12 cellular contexts compared by ENCODE assay signal in the genomic region with DNA sequence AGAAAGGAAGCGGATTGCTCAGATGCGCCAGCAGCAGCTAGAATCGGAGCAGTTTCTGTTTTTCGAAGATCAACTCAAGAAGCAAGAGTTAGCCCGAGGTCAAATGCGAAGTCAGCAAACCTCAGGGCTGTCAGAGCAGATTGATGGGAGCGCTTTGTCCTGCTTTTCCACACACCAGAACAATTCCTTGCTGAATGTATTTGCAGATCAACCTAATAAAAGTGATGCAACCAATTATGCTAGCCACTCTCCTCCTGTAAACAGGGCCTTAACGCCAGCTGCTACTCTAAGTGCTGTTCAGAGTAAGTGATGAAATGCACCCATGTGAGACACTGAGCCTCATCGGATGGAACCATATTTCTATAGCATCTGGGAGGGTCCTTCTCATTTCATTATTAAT. TPM values are rescaled to one million over a fixed set of nuclear protein-coding genes. Genes with fewer than 3 reads are reported as not detected.
DNase-seq lines count a peak whose midpoint lies in the region; ATAC-seq and TF ChIP-seq lines count a peak whose summit lies in the region.
"Had no signal": no experiment of that assay in that cellular context is flagged by ENCODE, and none has a peak within 500 bp of the region (broad histone marks: within the 10 kb centered on the region; RNA-seq: fewer than 3 reads in every experiment).

No MANE protein-coding gene starts in this region.

- H3K4me3 Mint-ChIP-seq in glutamatergic neuron (ENCODE audit: unreplicated experiment), result no peak overlapping the region
- no peak overlapping the region for H3K4me3 Mint-ChIP-seq in activated naive CD4-positive, alpha-beta T cell treated with anti-CD3 and anti-CD28 coated beads for 36 hours
- H3K4me3 Mint-ChIP-seq in CD8-positive, alpha-beta T cell, result no peak overlapping the region
- H3K4me3 Mint-ChIP-seq: CD4-positive, alpha-beta memory T cell; neural progenitor cell had no signal

- in situ Hi-C loops in gastrocnemius medialis (cut with MboI; ENCODE audit: low sequenced_read_pairs in 4 of 4), result no loop called here

- intact Hi-C loops in gastrocnemius medialis (cut with DNase I; ENCODE audit: low total_unique reads), result loop anchor here (2.0 kb wide), 1 partner anchor 16 kb away; no protein-coding TSS in a partner anchor
- intact Hi-C loops in activated naive CD4-positive, alpha-beta T cell treated with anti-CD3 and anti-CD28 coated beads for 36 hours (cut with micrococcal nuclease), result no loop called here
- intact Hi-C loops in lower leg skin (cut with DNase I; ENCODE audit: low total_unique reads), result no loop called here
- intact Hi-C loops in CD8-positive, alpha-beta T cell (cut with DNase I, micrococcal nuclease), result no loop called here

- H3K9me3 ChIP-seq in HEK293 (ENCODE audit: control insufficient read depth, insufficient read depth, low read depth, low read length) (no peaks in the 10 kb centered on the region), gastrocnemius medialis (no peaks in the 10 kb centered on the region)
- H3K9me3 ChIP-seq in CD8-positive, alpha-beta T cell (ENCODE audit: low read length), result no peaks in the 10 kb centered on the region

- 71 to 82% methylated on average over 9 of the region's 9 CpGs for WGBS in lower leg skin, 2 donors

- peak overlapping the region; percentile 86 for H3K27ac Mint-ChIP-seq in glutamatergic neuron (ENCODE audit: unreplicated experiment)
- H3K27ac Mint-ChIP-seq in activated naive CD4-positive, alpha-beta T cell treated with anti-CD3 and anti-CD28 coated beads for 36 hours, result no peak overlapping the region
- H3K27ac Mint-ChIP-seq in CD8-positive, alpha-beta T cell, result no peak overlapping the region
- H3K27ac Mint-ChIP-seq: neural progenitor cell had no signal

- no peak for TF ChIP-seq POLR2A in gastrocnemius medialis (IDR thresholded peaks at IDR 0.05)
- no peak for TF ChIP-seq POLR2A in lower leg skin (IDR thresholded peaks at IDR 0.05)

- H3K4me1 Mint-ChIP-seq in glutamatergic neuron (ENCODE audit: low read depth, unreplicated experiment), result peaks cover 14% of the 10 kb centered on the region
- H3K4me1 Mint-ChIP-seq in activated naive CD4-positive, alpha-beta T cell treated with anti-CD3 and anti-CD28 coated beads for 36 hours (ENCODE audit: low read depth), result peaks cover 20% of the 10 kb centered on the region
- H3K4me1 Mint-ChIP-seq in CD8-positive, alpha-beta T cell (ENCODE audit: low read depth), result peaks cover 1% of the 10 kb centered on the region

- H3K4me3 ChIP-seq in HEK293 (ENCODE audit: low read depth, low read length) (no peak overlapping the region), gastrocnemius medialis (no peak overlapping the region), lower leg skin (ENCODE audit: low read depth, poor library complexity, severe bottlenecking) (no peak overlapping the region)
- no peak overlapping the region for H3K4me3 ChIP-seq in CD8-positive, alpha-beta T cell (ENCODE audit: low read depth, low read length)
- H3K4me3 ChIP-seq: neural progenitor cell had no signal

- H3K36me3 ChIP-seq in HEK293 (ENCODE audit: control insufficient read depth in 2 of 2, insufficient read depth in 1 of 2, low read length in 2 of 2) (no peaks in the 10 kb centered on the region; a peak in 1 of 3 replicates), gastrocnemius medialis (no peaks in the 10 kb centered on the region)
- H3K36me3 ChIP-seq in CD8-positive, alpha-beta T cell (ENCODE audit: insufficient read depth, low read length), result peaks cover 9% of the 10 kb centered on the region
- H3K36me3 ChIP-seq: neural progenitor cell had no signal

- H3K4me1 ChIP-seq in HEK293 (ENCODE audit: control insufficient read depth, insufficient read depth, low read length) (no peaks in the 10 kb centered on the region), gastrocnemius medialis (no peaks in the 10 kb centered on the region)
- H3K4me1 ChIP-seq in CD8-positive, alpha-beta T cell (ENCODE audit: insufficient read depth, low read length), result no peaks in the 10 kb centered on the region
- H3K4me1 ChIP-seq: neural progenitor cell had no signal

- CTCF ChIA-PET in HEK293 (lab: Yijun Ruan, JAX), result interaction anchor here (0.6 to 0.7 kb wide), 2 partner anchors 19 to 222 kb away, joined by 3 to 8 read pairs; no protein-coding TSS in a partner anchor
- CTCF ChIA-PET in activated naive CD4-positive, alpha-beta T cell treated with anti-CD3 and anti-CD28 coated beads for 36 hours (lab: Charles Lee), result no interaction called here
- CTCF ChIA-PET in CD8-positive, alpha-beta T cell (lab: Charles Lee), result interaction anchor here (4.1 kb wide), 1 partner anchor 78 kb away, joined by 16 read pairs; no protein-coding TSS in a partner anchor
- CTCF ChIA-PET in GM10248 (lab: Yijun Ruan, JAX), result interaction anchor here (4.7 kb wide), 1 partner anchor 20 kb away, joined by 31 read pairs; no protein-coding TSS in a partner anchor

- H3K27ac ChIP-seq in HEK293 (ENCODE audit: extremely low read depth, low read depth, low read length) (no peak overlapping the region), gastrocnemius medialis (peak overlapping the region; percentile 32 to 50 (median 47))
- no peak overlapping the region for H3K27ac ChIP-seq in CD8-positive, alpha-beta T cell (ENCODE audit: low read depth, low read length)
- H3K27ac ChIP-seq: neural progenitor cell had no signal

- H3K27me3 Mint-ChIP-seq in glutamatergic neuron (ENCODE audit: unreplicated experiment), result no peaks in the 10 kb centered on the region
- no peaks in the 10 kb centered on the region for H3K27me3 Mint-ChIP-seq in activated naive CD4-positive, alpha-beta T cell treated with anti-CD3 and anti-CD28 coated beads for 36 hours (ENCODE audit: low read depth)
- H3K27me3 Mint-ChIP-seq in CD8-positive, alpha-beta T cell (ENCODE audit: low read depth), result no peaks in the 10 kb centered on the region
- H3K27me3 Mint-ChIP-seq: CD4-positive, alpha-beta memory T cell had no signal

- TF ChIP-seq CTCF in HEK293 (tag by site-specific recombination; IDR thresholded peaks at IDR 0.05), result no peak
- no peak for TF ChIP-seq CTCF in glutamatergic neuron (IDR thresholded peaks at IDR 0.05; ENCODE audit: partially characterized antibody, unreplicated experiment)
- no peak for TF ChIP-seq CTCF in gastrocnemius medialis (IDR thresholded peaks at IDR 0.05 in 4 of 5, conservative IDR thresholded peaks at IDR 0.05 in 1 of 5)
- no peak for TF ChIP-seq CTCF in lower leg skin (IDR thresholded peaks at IDR 0.05)
- TF ChIP-seq CTCF in CD8-positive, alpha-beta T cell (IDR thresholded peaks at IDR 0.05), result no peak
- TF ChIP-seq CTCF in GM10248 (IDR thresholded peaks at IDR 0.05; ENCODE audit: control extremely low read depth, extremely low read depth, low read depth, missing control alignments), result no peak

- no peaks in the 10 kb centered on the region for H3K27me3 ChIP-seq in gastrocnemius medialis
- H3K27me3 ChIP-seq in CD8-positive, alpha-beta T cell (ENCODE audit: insufficient read depth, low read length), result no peaks in the 10 kb centered on the region
- H3K27me3 ChIP-seq: neural progenitor cell had no signal

- POLR2A ChIA-PET in HEK293 (lab: Yijun Ruan, JAX), result no interaction called here
- POLR2A ChIA-PET in CD8-positive, alpha-beta T cell (lab: Charles Lee), result no interaction called here
- POLR2A ChIA-PET in GM10248 (lab: Yijun Ruan, JAX), result no interaction called here

- peak; percentile 14 for DNase-seq in NCI-H446 treated with DMSO at 0.1 percent for 48 hours (lab: John Stamatoyannopoulos, UW)
- peak; percentile 16 for DNase-seq in glutamatergic neuron
- peak in 1 of 2 donors; percentile 21 for DNase-seq in gastrocnemius medialis
- no peak for DNase-seq in activated naive CD4-positive, alpha-beta T cell treated with anti-CD3 and anti-CD28 coated beads for 36 hours
- no peak for DNase-seq in lower leg skin (ENCODE audit: low spot score in 2 of 2)
- no peak for DNase-seq in CD8-positive, alpha-beta T cell
- DNase-seq in GM10248 (ENCODE audit: extremely low spot score), result no peak
- DNase-seq: CD4-positive, alpha-beta memory T cell; cortex of kidney had no signal

- no peaks in the 10 kb centered on the region for H3K36me3 Mint-ChIP-seq in glutamatergic neuron (ENCODE audit: unreplicated experiment)
- H3K36me3 Mint-ChIP-seq in activated naive CD4-positive, alpha-beta T cell treated with anti-CD3 and anti-CD28 coated beads for 36 hours (ENCODE audit: low read depth), result peaks cover 22% of the 10 kb centered on the region
- peaks cover 82% of the 10 kb centered on the region for H3K36me3 Mint-ChIP-seq in CD8-positive, alpha-beta T cell
- H3K36me3 Mint-ChIP-seq: neural progenitor cell had no signal

- peak; percentile 69 to 78 for ATAC-seq in gastrocnemius medialis
- no peak for ATAC-seq in CD8-positive, alpha-beta T cell
- ATAC-seq: HepG2 had no signal

- no peaks in the 10 kb centered on the region for H3K9me3 Mint-ChIP-seq in glutamatergic neuron (ENCODE audit: unreplicated experiment)
- H3K9me3 Mint-ChIP-seq in activated naive CD4-positive, alpha-beta T cell treated with anti-CD3 and anti-CD28 coated beads for 36 hours, result no peaks in the 10 kb centered on the region
- no peaks in the 10 kb centered on the region for H3K9me3 Mint-ChIP-seq in CD8-positive, alpha-beta T cell
- H3K9me3 Mint-ChIP-seq: CD4-positive, alpha-beta memory T cell; neural progenitor cell had no signal

TF ChIP-seq in HEK293, 187 proteins besides CTCF, POLR2A, EP300 and RAD21:
- TF ChIP-seq, protein P1, sequence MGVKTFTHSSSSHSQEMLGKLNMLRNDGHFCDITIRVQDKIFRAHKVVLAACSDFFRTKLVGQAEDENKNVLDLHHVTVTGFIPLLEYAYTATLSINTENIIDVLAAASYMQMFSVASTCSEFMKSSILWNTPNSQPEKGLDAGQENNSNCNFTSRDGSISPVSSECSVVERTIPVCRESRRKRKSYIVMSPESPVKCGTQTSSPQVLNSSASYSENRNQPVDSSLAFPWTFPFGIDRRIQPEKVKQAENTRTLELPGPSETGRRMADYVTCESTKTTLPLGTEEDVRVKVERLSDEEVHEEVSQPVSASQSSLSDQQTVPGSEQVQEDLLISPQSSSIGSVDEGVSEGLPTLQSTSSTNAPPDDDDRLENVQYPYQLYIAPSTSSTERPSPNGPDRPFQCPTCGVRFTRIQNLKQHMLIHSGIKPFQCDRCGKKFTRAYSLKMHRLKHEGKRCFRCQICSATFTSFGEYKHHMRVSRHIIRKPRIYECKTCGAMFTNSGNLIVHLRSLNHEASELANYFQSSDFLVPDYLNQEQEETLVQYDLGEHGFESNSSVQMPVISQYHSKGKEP (tag by site-specific recombination; IDR thresholded peaks at IDR 0.05), result peak; percentile 32; the same call in 1 of the 2 replicates
- no peak for TF ChIP-seq ZIC2 (tag by site-specific recombination; IDR thresholded peaks at IDR 0.05)
TF ChIP-seq in HEK293: peak in this region for 1.

RNA-seq across cellular contexts. Expression of gene STAMBPL1, which starts 33.1 kb away (rescaled TPM):
- total RNA-seq in glutamatergic neuron (ENCODE audit: unreplicated experiment) (4.4 TPM), gastrocnemius medialis (1 to 10 TPM in 2 of 4 donors, under 1 TPM in 2; 0.72 to 1.4 (median 1.0) TPM), lower leg skin (10 to 100 TPM in 2 of 4 donors, 1 to 10 TPM in 2; 6.9 to 16.2 (median 10.9) TPM)
- 10 to 100 TPM; 23.2 to 23.6 TPM for total RNA-seq in activated naive CD4-positive, alpha-beta T cell treated with anti-CD3 and anti-CD28 coated beads for 36 hours
- 10 to 100 TPM; 16.5 to 18.9 TPM for total RNA-seq in CD8-positive, alpha-beta T cell

RNA-seq across cellular contexts. Expression of gene ACTA2, which starts 39.4 kb away (rescaled TPM):
- total RNA-seq in glutamatergic neuron (ENCODE audit: unreplicated experiment) (4.3 TPM), gastrocnemius medialis (100 to 1,000 TPM in 1 of 4 donors, 10 to 100 TPM in 3; 23.4 to 119 (median 74.2) TPM), lower leg skin (100 to 1,000 TPM in 3 of 4 donors, 10 to 100 TPM in 1; 66.4 to 344 (median 129) TPM)
- 1 to 10 TPM; 3.6 to 4.0 TPM for total RNA-seq in activated naive CD4-positive, alpha-beta T cell treated with anti-CD3 and anti-CD28 coated beads for 36 hours
- total RNA-seq in CD8-positive, alpha-beta T cell, result 1 to 10 TPM; 2.3 TPM

Comparison
In these comparisons a context has a peak if more than half of its experiments do, and no peak if none do; other contexts are left out.
1. H3K27ac ChIP-seq: peak in gastrocnemius medialis (4 of 4); none in HEK293 (single experiment) and CD8-positive, alpha-beta T cell (single experiment).
2. DNase-seq: peak in NCI-H446 treated with DMSO at 0.1 percent for 48 hours (single experiment) and glutamatergic neuron (single experiment); none in activated naive CD4-positive, alpha-beta T cell treated with anti-CD3 and anti-CD28 coated beads for 36 hours (single experiment), lower leg skin (0 of 2), CD8-positive, alpha-beta T cell (0 of 7) and GM10248 (single experiment).